ENCODE assay signal across 29 cellular contexts in the genomic region with DNA sequence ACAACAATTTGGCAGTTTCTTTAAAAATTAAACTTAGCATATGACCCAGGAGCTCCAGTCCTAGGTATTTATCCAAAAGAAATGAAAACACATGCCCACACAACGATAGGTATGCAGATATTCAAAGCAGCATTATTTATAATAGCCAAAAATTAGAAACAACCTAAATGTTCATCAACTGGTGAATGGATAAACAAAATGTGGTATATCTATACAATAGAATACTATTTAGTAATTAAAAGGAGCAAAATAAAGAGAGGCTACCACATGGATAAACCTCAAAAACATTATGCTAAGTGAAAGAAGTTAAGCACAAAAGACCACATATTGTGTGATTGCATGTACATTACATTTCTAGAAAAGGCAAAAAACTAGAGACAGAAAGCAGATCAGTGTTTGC.
"Had no signal": no experiment of that assay in that cellular context is flagged by ENCODE, and none has a peak within 500 bp of the region (broad histone marks: within the 10 kb centered on the region; RNA-seq: fewer than 3 reads in every experiment).

No MANE protein-coding gene starts in this region.

- FAIRE-seq: endometrium, endothelial cell of umbilical vein, frontal cortex had no signal

- H3K4me1 ChIP-seq: colonic mucosa, foreskin keratinocyte had no signal

- H2AFZ ChIP-seq: hepatocyte had no signal

- H3K9me3 Mint-ChIP-seq: dendritic cell treated with granulocyte-macrophage colony-stimulating factor and Interleukin-4, amounts not matched to agents 40 ng/mL and 50 ng/mL, for 4 days had no signal

- H3K4me2 ChIP-seq: hepatocyte had no signal

- H3K27ac ChIP-seq: colonic mucosa, coronary artery, epithelial cell of prostate, esophagus muscularis mucosa, esophagus squamous epithelium, foreskin keratinocyte, gastrocnemius medialis, gastroesophageal sphincter, heart left ventricle, heart right ventricle, hepatocyte had no signal

- H3K9me3 ChIP-seq: colonic mucosa, esophagus muscularis mucosa, esophagus squamous epithelium, gastrocnemius medialis, gastroesophageal sphincter had no signal

- H3K27me3 Mint-ChIP-seq: dendritic cell treated with granulocyte-macrophage colony-stimulating factor and Interleukin-4, amounts not matched to agents 40 ng/mL and 50 ng/mL, for 4 days had no signal

- H3K36me3 ChIP-seq: colonic mucosa, esophagus muscularis mucosa, esophagus squamous epithelium, gastrocnemius medialis, gastroesophageal sphincter, heart left ventricle, heart right ventricle had no signal

- H3K4me3 ChIP-seq: colonic mucosa, coronary artery, dorsolateral prefrontal cortex, esophagus muscularis mucosa, esophagus squamous epithelium, gastrocnemius medialis, gastroesophageal sphincter, heart left ventricle, heart right ventricle, hepatocyte had no signal

- DNase-seq: colonic mucosa; cortex of kidney; dermis blood vessel endothelial cell; dorsolateral prefrontal cortex; effector CD4-positive, alpha-beta T cell; effector CD8-positive, alpha-beta T cell; effector memory CD4-positive, alpha-beta T cell; effector memory CD8-positive, alpha-beta T cell; endodermal cell; erythroblast; esophagus squamous epithelium; foreskin fibroblast; foreskin keratinocyte; foreskin melanocyte; gastrocnemius medialis; glutamatergic neuron; head of caudate nucleus; heart left ventricle; heart right ventricle had no signal

- H3K27me3 ChIP-seq: colonic mucosa, dorsolateral prefrontal cortex, esophagus muscularis mucosa, esophagus squamous epithelium, foreskin keratinocyte, gastrocnemius medialis, gastroesophageal sphincter, heart left ventricle, heart right ventricle, hepatocyte had no signal

- H3K27ac Mint-ChIP-seq: dendritic cell treated with granulocyte-macrophage colony-stimulating factor and Interleukin-4, amounts not matched to agents 40 ng/mL and 50 ng/mL, for 4 days; effector memory CD8-positive, alpha-beta T cell; endodermal cell had no signal

- H3K4me3 Mint-ChIP-seq: dendritic cell treated with granulocyte-macrophage colony-stimulating factor and Interleukin-4, amounts not matched to agents 40 ng/mL and 50 ng/mL, for 4 days; effector memory CD8-positive, alpha-beta T cell; endodermal cell had no signal

- ATAC-seq: effector memory CD8-positive, alpha-beta T cell; esophagus mucosa; gastrocnemius medialis; gastroesophageal sphincter; heart left ventricle; heart right ventricle had no signal
